1 cellular context compared by ENCODE assay signal in the genomic region with DNA sequence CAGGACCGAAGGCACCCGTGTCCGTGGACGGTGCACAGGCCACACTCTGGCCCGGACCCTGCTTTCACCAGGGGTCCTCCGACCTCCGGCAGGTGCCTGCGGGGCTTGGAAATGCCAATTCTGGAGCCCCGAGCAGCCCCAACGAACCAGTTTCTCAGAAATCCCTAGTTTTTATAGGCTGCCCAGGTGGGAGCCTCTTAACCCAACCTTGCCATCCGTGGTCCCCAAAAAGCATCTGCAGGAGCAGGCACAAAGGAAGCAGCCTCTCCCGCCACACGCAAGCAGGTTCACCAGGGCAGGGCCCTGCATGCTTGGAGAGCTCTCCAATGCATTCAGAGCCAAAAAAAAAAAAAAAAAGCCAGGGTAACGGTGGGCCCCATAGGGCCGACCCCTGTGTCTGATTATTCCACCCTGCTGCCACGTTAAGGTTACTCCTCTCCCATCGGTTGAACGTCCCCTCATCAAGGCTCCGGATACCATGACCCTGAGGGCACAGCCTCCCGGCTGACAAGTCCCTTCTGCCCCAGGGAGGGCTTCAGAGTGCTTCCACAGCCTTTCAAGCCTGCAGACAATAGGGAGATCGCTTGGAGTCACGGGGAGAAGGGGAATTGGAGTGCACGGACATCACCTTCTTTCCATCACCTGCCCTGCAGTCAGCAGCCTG.
TF ChIP-seq lines count a peak whose summit lies in the region.

No MANE protein-coding gene starts in this region.

TF ChIP-seq in HepG2, 621 proteins besides CTCF, POLR2A, EP300 and RAD21 (continues in another document):
- TF ChIP-seq NFRKB (IDR thresholded peaks at IDR 0.05) (no peak), JUN (CRISPR knock-in tag; IDR thresholded peaks at IDR 0.05) (no peak), ZNF12 (CRISPR knock-in tag; IDR thresholded peaks at IDR 0.05) (no peak), ZNF777 (CRISPR knock-in tag; IDR thresholded peaks at IDR 0.05) (no peak), ZNF180 (CRISPR knock-in tag; IDR thresholded peaks at IDR 0.05; ENCODE audit: borderline replicate concordance, low read depth) (no peak), REPIN1 (CRISPR knock-in tag; IDR thresholded peaks at IDR 0.05; ENCODE audit: borderline replicate concordance, low read depth) (no peak), AGO1 (IDR thresholded peaks at IDR 0.05; ENCODE audit: low read depth, low read length, poor library complexity, severe bottlenecking) (no peak), ZSCAN30 (CRISPR knock-in tag; IDR thresholded peaks at IDR 0.05) (no peak), SIX1 (CRISPR knock-in tag; IDR thresholded peaks at IDR 0.05; ENCODE audit: borderline replicate concordance) (no peak), NFKBIZ (CRISPR knock-in tag; IDR thresholded peaks at IDR 0.05) (no peak), PPARG (CRISPR knock-in tag; conservative IDR thresholded peaks at IDR 0.05) (no peak), SALL1 (CRISPR knock-in tag; IDR thresholded peaks at IDR 0.05) (no peak), MAFG (CRISPR knock-in tag; IDR thresholded peaks at IDR 0.05) (no peak), ZNF446 (CRISPR knock-in tag; IDR thresholded peaks at IDR 0.05) (no peak), ZMYM4 (CRISPR knock-in tag; IDR thresholded peaks at IDR 0.05) (no peak), KDM3A (CRISPR knock-in tag; IDR thresholded peaks at IDR 0.05; ENCODE audit: low read depth) (no peak; the same call in 1 of the 2 replicates), SIN3A (IDR thresholded peaks at IDR 0.05; ENCODE audit: borderline replicate concordance, low read depth, low read length) (no peak), HNF4A (CRISPR knock-in tag; IDR thresholded peaks at IDR 0.05) (no peak), ZNF773 (CRISPR knock-in tag; IDR thresholded peaks at IDR 0.05; ENCODE audit: borderline replicate concordance) (no peak), ZNF264 (CRISPR knock-in tag; IDR thresholded peaks at IDR 0.05) (no peak), SAP130 (CRISPR knock-in tag; IDR thresholded peaks at IDR 0.05; ENCODE audit: low read depth) (no peak; the same call in 1 of the 2 replicates), ZBTB8A (CRISPR knock-in tag; IDR thresholded peaks at IDR 0.05; ENCODE audit: borderline replicate concordance, low read depth) (no peak), GABPA (IDR thresholded peaks at IDR 0.05; ENCODE audit: low read depth, low read length) (no peak), GABPA (CRISPR knock-in tag; IDR thresholded peaks at IDR 0.05; ENCODE audit: low read depth) (no peak), ZNF550 (CRISPR knock-in tag; IDR thresholded peaks at IDR 0.05; ENCODE audit: borderline replicate concordance) (no peak), ZNF34 (CRISPR knock-in tag; IDR thresholded peaks at IDR 0.05; ENCODE audit: borderline replicate concordance) (0 out of 2 replicates have a peak, but pooled peaks have one; percentile 20), ZNF451 (CRISPR knock-in tag; IDR thresholded peaks at IDR 0.05) (no peak), RBM22 (optimal IDR thresholded peaks at IDR 0.05; ENCODE audit: low read length) (no peak), ZNF317 (CRISPR knock-in tag; IDR thresholded peaks at IDR 0.05) (no peak), ZNF510 (CRISPR knock-in tag; IDR thresholded peaks at IDR 0.05; ENCODE audit: low read depth) (no peak), STAG1 (CRISPR knock-in tag; IDR thresholded peaks at IDR 0.05) (no peak), POLR2G (IDR thresholded peaks at IDR 0.05; ENCODE audit: low read depth, low read length) (no peak)
- TF ChIP-seq, protein P1, sequence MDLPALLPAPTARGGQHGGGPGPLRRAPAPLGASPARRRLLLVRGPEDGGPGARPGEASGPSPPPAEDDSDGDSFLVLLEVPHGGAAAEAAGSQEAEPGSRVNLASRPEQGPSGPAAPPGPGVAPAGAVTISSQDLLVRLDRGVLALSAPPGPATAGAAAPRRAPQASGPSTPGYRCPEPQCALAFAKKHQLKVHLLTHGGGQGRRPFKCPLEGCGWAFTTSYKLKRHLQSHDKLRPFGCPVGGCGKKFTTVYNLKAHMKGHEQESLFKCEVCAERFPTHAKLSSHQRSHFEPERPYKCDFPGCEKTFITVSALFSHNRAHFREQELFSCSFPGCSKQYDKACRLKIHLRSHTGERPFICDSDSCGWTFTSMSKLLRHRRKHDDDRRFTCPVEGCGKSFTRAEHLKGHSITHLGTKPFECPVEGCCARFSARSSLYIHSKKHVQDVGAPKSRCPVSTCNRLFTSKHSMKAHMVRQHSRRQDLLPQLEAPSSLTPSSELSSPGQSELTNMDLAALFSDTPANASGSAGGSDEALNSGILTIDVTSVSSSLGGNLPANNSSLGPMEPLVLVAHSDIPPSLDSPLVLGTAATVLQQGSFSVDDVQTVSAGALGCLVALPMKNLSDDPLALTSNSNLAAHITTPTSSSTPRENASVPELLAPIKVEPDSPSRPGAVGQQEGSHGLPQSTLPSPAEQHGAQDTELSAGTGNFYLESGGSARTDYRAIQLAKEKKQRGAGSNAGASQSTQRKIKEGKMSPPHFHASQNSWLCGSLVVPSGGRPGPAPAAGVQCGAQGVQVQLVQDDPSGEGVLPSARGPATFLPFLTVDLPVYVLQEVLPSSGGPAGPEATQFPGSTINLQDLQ (CRISPR knock-in tag; IDR thresholded peaks at IDR 0.05) = no peak
- TF ChIP-seq, protein P2, sequence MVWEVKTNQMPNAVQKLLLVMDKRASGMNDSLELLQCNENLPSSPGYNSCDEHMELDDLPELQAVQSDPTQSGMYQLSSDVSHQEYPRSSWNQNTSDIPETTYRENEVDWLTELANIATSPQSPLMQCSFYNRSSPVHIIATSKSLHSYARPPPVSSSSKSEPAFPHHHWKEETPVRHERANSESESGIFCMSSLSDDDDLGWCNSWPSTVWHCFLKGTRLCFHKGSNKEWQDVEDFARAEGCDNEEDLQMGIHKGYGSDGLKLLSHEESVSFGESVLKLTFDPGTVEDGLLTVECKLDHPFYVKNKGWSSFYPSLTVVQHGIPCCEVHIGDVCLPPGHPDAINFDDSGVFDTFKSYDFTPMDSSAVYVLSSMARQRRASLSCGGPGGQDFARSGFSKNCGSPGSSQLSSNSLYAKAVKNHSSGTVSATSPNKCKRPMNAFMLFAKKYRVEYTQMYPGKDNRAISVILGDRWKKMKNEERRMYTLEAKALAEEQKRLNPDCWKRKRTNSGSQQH (CRISPR knock-in tag; IDR thresholded peaks at IDR 0.05; ENCODE audit: low read depth) = no peak
- TF ChIP-seq, protein P3, sequence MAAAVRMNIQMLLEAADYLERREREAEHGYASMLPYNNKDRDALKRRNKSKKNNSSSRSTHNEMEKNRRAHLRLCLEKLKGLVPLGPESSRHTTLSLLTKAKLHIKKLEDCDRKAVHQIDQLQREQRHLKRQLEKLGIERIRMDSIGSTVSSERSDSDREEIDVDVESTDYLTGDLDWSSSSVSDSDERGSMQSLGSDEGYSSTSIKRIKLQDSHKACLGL (CRISPR knock-in tag; IDR thresholded peaks at IDR 0.05) = 0 out of 2 replicates have a peak, but pooled peaks have one; percentile 8
- TF ChIP-seq, protein P4, sequence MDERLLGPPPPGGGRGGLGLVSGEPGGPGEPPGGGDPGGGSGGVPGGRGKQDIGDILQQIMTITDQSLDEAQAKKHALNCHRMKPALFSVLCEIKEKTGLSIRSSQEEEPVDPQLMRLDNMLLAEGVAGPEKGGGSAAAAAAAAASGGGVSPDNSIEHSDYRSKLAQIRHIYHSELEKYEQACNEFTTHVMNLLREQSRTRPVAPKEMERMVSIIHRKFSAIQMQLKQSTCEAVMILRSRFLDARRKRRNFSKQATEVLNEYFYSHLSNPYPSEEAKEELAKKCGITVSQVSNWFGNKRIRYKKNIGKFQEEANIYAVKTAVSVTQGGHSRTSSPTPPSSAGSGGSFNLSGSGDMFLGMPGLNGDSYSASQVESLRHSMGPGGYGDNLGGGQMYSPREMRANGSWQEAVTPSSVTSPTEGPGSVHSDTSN (CRISPR knock-in tag; IDR thresholded peaks at IDR 0.05) = no peak
- TF ChIP-seq, protein P5, sequence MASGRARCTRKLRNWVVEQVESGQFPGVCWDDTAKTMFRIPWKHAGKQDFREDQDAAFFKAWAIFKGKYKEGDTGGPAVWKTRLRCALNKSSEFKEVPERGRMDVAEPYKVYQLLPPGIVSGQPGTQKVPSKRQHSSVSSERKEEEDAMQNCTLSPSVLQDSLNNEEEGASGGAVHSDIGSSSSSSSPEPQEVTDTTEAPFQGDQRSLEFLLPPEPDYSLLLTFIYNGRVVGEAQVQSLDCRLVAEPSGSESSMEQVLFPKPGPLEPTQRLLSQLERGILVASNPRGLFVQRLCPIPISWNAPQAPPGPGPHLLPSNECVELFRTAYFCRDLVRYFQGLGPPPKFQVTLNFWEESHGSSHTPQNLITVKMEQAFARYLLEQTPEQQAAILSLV (CRISPR knock-in tag; IDR thresholded peaks at IDR 0.05; ENCODE audit: borderline replicate concordance) = no peak
- TF ChIP-seq, protein P6, sequence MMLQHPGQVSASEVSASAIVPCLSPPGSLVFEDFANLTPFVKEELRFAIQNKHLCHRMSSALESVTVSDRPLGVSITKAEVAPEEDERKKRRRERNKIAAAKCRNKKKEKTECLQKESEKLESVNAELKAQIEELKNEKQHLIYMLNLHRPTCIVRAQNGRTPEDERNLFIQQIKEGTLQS (CRISPR knock-in tag; IDR thresholded peaks at IDR 0.05) = no peak
- TF ChIP-seq, protein P7, sequence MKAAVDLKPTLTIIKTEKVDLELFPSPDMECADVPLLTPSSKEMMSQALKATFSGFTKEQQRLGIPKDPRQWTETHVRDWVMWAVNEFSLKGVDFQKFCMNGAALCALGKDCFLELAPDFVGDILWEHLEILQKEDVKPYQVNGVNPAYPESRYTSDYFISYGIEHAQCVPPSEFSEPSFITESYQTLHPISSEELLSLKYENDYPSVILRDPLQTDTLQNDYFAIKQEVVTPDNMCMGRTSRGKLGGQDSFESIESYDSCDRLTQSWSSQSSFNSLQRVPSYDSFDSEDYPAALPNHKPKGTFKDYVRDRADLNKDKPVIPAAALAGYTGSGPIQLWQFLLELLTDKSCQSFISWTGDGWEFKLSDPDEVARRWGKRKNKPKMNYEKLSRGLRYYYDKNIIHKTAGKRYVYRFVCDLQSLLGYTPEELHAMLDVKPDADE (CRISPR knock-in tag; IDR thresholded peaks at IDR 0.05) = no peak
- TF ChIP-seq, protein P8, sequence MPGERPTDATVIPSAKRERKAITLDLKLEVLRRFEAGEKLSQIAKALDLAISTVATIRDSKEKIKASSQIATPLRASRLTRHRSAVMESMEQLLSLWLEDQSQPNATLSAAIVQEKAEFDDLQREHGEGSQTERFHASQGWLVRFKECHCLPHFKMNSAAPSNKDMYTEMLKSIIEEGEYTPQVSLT (CRISPR knock-in tag; IDR thresholded peaks at IDR 0.05; ENCODE audit: borderline replicate concordance, low read depth) = no peak
- TF ChIP-seq, protein P9, sequence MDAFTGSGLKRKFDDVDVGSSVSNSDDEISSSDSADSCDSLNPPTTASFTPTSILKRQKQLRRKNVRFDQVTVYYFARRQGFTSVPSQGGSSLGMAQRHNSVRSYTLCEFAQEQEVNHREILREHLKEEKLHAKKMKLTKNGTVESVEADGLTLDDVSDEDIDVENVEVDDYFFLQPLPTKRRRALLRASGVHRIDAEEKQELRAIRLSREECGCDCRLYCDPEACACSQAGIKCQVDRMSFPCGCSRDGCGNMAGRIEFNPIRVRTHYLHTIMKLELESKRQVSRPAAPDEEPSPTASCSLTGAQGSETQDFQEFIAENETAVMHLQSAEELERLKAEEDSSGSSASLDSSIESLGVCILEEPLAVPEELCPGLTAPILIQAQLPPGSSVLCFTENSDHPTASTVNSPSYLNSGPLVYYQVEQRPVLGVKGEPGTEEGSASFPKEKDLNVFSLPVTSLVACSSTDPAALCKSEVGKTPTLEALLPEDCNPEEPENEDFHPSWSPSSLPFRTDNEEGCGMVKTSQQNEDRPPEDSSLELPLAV (CRISPR knock-in tag; conservative IDR thresholded peaks at IDR 0.05; ENCODE audit: low read depth) = no peak
- TF ChIP-seq, protein P10, sequence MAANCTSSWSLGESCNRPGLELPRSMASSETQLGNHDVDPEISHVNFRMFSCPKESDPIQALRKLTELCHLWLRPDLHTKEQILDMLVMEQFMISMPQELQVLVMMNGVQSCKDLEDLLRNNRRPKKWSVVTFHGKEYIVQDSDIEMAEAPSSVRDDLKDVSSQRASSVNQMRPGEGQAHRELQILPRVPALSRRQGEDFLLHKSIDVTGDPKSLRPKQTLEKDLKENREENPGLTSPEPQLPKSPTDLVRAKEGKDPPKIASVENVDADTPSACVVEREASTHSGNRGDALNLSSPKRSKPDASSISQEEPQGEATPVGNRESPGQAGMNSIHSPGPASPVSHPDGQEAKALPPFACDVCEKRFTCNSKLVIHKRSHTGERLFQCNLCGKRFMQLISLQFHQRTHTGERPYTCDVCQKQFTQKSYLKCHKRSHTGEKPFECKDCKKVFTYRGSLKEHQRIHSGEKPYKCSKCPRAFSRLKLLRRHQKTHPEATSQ (CRISPR knock-in tag; IDR thresholded peaks at IDR 0.05; ENCODE audit: borderline replicate concordance) = no peak
- TF ChIP-seq, protein P11, sequence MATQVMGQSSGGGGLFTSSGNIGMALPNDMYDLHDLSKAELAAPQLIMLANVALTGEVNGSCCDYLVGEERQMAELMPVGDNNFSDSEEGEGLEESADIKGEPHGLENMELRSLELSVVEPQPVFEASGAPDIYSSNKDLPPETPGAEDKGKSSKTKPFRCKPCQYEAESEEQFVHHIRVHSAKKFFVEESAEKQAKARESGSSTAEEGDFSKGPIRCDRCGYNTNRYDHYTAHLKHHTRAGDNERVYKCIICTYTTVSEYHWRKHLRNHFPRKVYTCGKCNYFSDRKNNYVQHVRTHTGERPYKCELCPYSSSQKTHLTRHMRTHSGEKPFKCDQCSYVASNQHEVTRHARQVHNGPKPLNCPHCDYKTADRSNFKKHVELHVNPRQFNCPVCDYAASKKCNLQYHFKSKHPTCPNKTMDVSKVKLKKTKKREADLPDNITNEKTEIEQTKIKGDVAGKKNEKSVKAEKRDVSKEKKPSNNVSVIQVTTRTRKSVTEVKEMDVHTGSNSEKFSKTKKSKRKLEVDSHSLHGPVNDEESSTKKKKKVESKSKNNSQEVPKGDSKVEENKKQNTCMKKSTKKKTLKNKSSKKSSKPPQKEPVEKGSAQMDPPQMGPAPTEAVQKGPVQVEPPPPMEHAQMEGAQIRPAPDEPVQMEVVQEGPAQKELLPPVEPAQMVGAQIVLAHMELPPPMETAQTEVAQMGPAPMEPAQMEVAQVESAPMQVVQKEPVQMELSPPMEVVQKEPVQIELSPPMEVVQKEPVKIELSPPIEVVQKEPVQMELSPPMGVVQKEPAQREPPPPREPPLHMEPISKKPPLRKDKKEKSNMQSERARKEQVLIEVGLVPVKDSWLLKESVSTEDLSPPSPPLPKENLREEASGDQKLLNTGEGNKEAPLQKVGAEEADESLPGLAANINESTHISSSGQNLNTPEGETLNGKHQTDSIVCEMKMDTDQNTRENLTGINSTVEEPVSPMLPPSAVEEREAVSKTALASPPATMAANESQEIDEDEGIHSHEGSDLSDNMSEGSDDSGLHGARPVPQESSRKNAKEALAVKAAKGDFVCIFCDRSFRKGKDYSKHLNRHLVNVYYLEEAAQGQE (IDR thresholded peaks at IDR 0.05; ENCODE audit: borderline replicate concordance in 1 of 2, low read depth in 1 of 2, low read length in 2 of 2) = no peak
- TF ChIP-seq, protein P12, sequence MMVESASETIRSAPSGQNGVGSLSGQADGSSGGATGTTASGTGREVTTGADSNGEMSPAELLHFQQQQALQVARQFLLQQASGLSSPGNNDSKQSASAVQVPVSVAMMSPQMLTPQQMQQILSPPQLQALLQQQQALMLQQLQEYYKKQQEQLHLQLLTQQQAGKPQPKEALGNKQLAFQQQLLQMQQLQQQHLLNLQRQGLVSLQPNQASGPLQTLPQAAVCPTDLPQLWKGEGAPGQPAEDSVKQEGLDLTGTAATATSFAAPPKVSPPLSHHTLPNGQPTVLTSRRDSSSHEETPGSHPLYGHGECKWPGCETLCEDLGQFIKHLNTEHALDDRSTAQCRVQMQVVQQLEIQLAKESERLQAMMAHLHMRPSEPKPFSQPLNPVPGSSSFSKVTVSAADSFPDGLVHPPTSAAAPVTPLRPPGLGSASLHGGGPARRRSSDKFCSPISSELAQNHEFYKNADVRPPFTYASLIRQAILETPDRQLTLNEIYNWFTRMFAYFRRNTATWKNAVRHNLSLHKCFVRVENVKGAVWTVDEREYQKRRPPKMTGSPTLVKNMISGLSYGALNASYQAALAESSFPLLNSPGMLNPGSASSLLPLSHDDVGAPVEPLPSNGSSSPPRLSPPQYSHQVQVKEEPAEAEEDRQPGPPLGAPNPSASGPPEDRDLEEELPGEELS (CRISPR knock-in tag; IDR thresholded peaks at IDR 0.05) = no peak
